In genomic region chr6:167680605-167681149, GRCh38 we compare ENCODE assay signal across 26 cellular contexts.
DNase-seq lines count a peak whose midpoint lies in the region; ATAC-seq and TF ChIP-seq lines count a peak whose summit lies in the region.
"Had no signal": no experiment of that assay in that cellular context is flagged by ENCODE, and none has a peak within 500 bp of the region (broad histone marks: within the 10 kb centered on the region; RNA-seq: fewer than 3 reads in every experiment).

No MANE protein-coding gene starts in this region.

- peak overlapping the region; percentile 53 for H3K27ac Mint-ChIP-seq in T-helper 17 cell
- H3K27ac Mint-ChIP-seq in progenitor cell of endocrine pancreas, result peak overlapping the region; percentile 95
- H3K27ac Mint-ChIP-seq in stimulated activated naive B cell treated with anti-CD40 and anti-IgM and Interleukin-4, amounts not matched to agents 10 μg/mL and 1 μg/mL and 100 μg/mL, for 72 hours, result no peak overlapping the region
- H3K27ac Mint-ChIP-seq: CD4-positive, alpha-beta T cell; HFFc6 had no signal

- peak overlapping the region; percentile 79 to 85 for H2BK12ac ChIP-seq in mesenchymal stem cell (ENCODE audit: low read length in 2 of 2)

- H2AK5ac ChIP-seq in mesenchymal stem cell (ENCODE audit: low read length, severe bottlenecking), result no peak overlapping the region

- peaks cover 3% of the 10 kb centered on the region for H3K9me3 Mint-ChIP-seq in progenitor cell of endocrine pancreas (ENCODE audit: low read depth)
- H3K9me3 Mint-ChIP-seq in stimulated activated naive B cell treated with anti-CD40 and anti-IgM and Interleukin-4, amounts not matched to agents 10 μg/mL and 1 μg/mL and 100 μg/mL, for 72 hours, result peaks cover 2% of the 10 kb centered on the region in 2 donors
- H3K9me3 Mint-ChIP-seq: CD4-positive, alpha-beta T cell had no signal

- H3K9me3 ChIP-seq in BLaER1, result no peaks in the 10 kb centered on the region
- H3K9me3 ChIP-seq in T-helper 17 cell (ENCODE audit: control insufficient read depth, low read length, poor library complexity, severe bottlenecking), result no peaks in the 10 kb centered on the region
- H3K9me3 ChIP-seq in mesenchymal stem cell (ENCODE audit: control insufficient read depth, low read length), result no peaks in the 10 kb centered on the region
- H3K9me3 ChIP-seq: A549 had no signal

- H2BK15ac ChIP-seq in mesenchymal stem cell (ENCODE audit: low read depth, poor library complexity, severe bottlenecking), result peak overlapping the region; percentile 87

- TF ChIP-seq CTCF in progenitor cell of endocrine pancreas (IDR thresholded peaks at IDR 0.05; ENCODE audit: unreplicated experiment), result no peak

- H2BK5ac ChIP-seq in mesenchymal stem cell (ENCODE audit: low read depth, low read length, poor library complexity, severe bottlenecking), result no peak overlapping the region

- H3K4me2 ChIP-seq in BLaER1, result peak overlapping the region; percentile 98
- no peak overlapping the region for H3K4me2 ChIP-seq in mesenchymal stem cell (ENCODE audit: low read length, poor library complexity, severe bottlenecking)
- H3K4me2 ChIP-seq: A549 had no signal

- peak overlapping the region in 1 of 2 experiments; percentile 82 for H3K4ac ChIP-seq in mesenchymal stem cell (ENCODE audit: low read depth in 1 of 2, low read length in 2 of 2)

- H3K9ac ChIP-seq in BLaER1, result no peak overlapping the region
- H3K9ac ChIP-seq in mesenchymal stem cell (ENCODE audit: low read length), result no peak overlapping the region

- peak overlapping the region in 1 of 2 experiments; percentile 88 for H3K14ac ChIP-seq in mesenchymal stem cell (ENCODE audit: low read length in 2 of 2)

- DNase-seq in T-helper 17 cell (no peak), mesenchymal stem cell (no peak), progenitor cell of endocrine pancreas (ENCODE audit: low spot score, unreplicated experiment) (no peak), ureter (ENCODE audit: low spot score) (no peak), SKM-1 treated with dmso at 0.1 percent for 144 hours (lab: John Stamatoyannopoulos, UW; ENCODE audit: unreplicated experiment) (no peak)
- no peak for DNase-seq in stimulated activated naive B cell treated with anti-CD40 and anti-IgM and Interleukin-4, amounts not matched to agents 10 μg/mL and 1 μg/mL and 100 μg/mL, for 72 hours
- DNase-seq: CD4-positive, alpha-beta T cell; COR-L47; DND-41; H9; HFFc6; KBM-7; MM.1S; NCI-H1048; NCI-H1436; NCI-H187 treated with DMSO at 0.1 percent for 48 hours; NCI-H2227 treated with DMSO at 0.1 percent for 48 hours; NCI-H510A; NCI-H748 treated with DMSO at 0.1 percent for 48 hours; SIG-M5 had no signal

- H4K91ac ChIP-seq in mesenchymal stem cell (ENCODE audit: low read length), result peak overlapping the region; percentile 41

- H4K8ac ChIP-seq in mesenchymal stem cell (ENCODE audit: low read length), result peak overlapping the region; percentile 29

- H3K36me3 Mint-ChIP-seq in T-helper 17 cell (ENCODE audit: low read depth) (no peaks in the 10 kb centered on the region), progenitor cell of endocrine pancreas (ENCODE audit: insufficient read depth) (peaks cover 6% of the 10 kb centered on the region)
- no peaks in the 10 kb centered on the region for H3K36me3 Mint-ChIP-seq in stimulated activated naive B cell treated with anti-CD40 and anti-IgM and Interleukin-4, amounts not matched to agents 10 μg/mL and 1 μg/mL and 100 μg/mL, for 72 hours

- no peak overlapping the region for H2AFZ ChIP-seq in mesenchymal stem cell (ENCODE audit: low read depth, low read length)

- H3K79me1 ChIP-seq in mesenchymal stem cell (replicated peaks; ENCODE audit: low read length, poor library complexity, severe bottlenecking), result no peaks in the 10 kb centered on the region

- H3K27ac ChIP-seq in BLaER1, result no peak overlapping the region
- no peak overlapping the region for H3K27ac ChIP-seq in mesenchymal stem cell (ENCODE audit: low read length, poor library complexity, severe bottlenecking)
- H3K27ac ChIP-seq: A549, HL-60 had no signal

- H3K27me3 ChIP-seq in BLaER1 (peaks cover 38% of the 10 kb centered on the region), mesenchymal stem cell (ENCODE audit: control insufficient read depth in 1 of 2, insufficient read depth in 1 of 2, low read length in 2 of 2) (peaks cover 41 to 62% of the 10 kb centered on the region in 2 experiments)

- H3K27me3 Mint-ChIP-seq in T-helper 17 cell, result peaks cover 91% of the 10 kb centered on the region
- no peaks in the 10 kb centered on the region for H3K27me3 Mint-ChIP-seq in progenitor cell of endocrine pancreas
- peaks cover 86 to 87% of the 10 kb centered on the region in 2 donors for H3K27me3 Mint-ChIP-seq in stimulated activated naive B cell treated with anti-CD40 and anti-IgM and Interleukin-4, amounts not matched to agents 10 μg/mL and 1 μg/mL and 100 μg/mL, for 72 hours

- H3K4me3 Mint-ChIP-seq in T-helper 17 cell, result no peak overlapping the region
- H3K4me3 Mint-ChIP-seq in progenitor cell of endocrine pancreas (ENCODE audit: low read depth), result peak overlapping the region; percentile 88
- no peak overlapping the region for H3K4me3 Mint-ChIP-seq in stimulated activated naive B cell treated with anti-CD40 and anti-IgM and Interleukin-4, amounts not matched to agents 10 μg/mL and 1 μg/mL and 100 μg/mL, for 72 hours
- H3K4me3 Mint-ChIP-seq: B cell; CD4-positive, alpha-beta T cell; H9; HFFc6 had no signal

- H3K23ac ChIP-seq in mesenchymal stem cell (ENCODE audit: low read length in 2 of 2), result no peak overlapping the region

- peak overlapping the region; percentile 24 to 67 for H3K18ac ChIP-seq in mesenchymal stem cell (ENCODE audit: low read depth in 1 of 2, low read length in 2 of 2)

- H3K36me3 ChIP-seq in BLaER1 (no peaks in the 10 kb centered on the region), mesenchymal stem cell (ENCODE audit: control insufficient read depth in 1 of 2, insufficient read depth in 2 of 2, low read depth in 1 of 2, low read length in 2 of 2) (no peaks in the 10 kb centered on the region)

- 94% methylated on average over 14 of the region's 15 CpGs for WGBS in mesenchymal stem cell

- H3K4me1 Mint-ChIP-seq in T-helper 17 cell (no peaks in the 10 kb centered on the region), progenitor cell of endocrine pancreas (ENCODE audit: low read depth) (peaks cover 80% of the 10 kb centered on the region)
- peaks cover 15 to 22% of the 10 kb centered on the region in 2 donors for H3K4me1 Mint-ChIP-seq in stimulated activated naive B cell treated with anti-CD40 and anti-IgM and Interleukin-4, amounts not matched to agents 10 μg/mL and 1 μg/mL and 100 μg/mL, for 72 hours

- peaks cover 6% of the 10 kb centered on the region; the same call in 1 of the 2 replicates for H4K20me1 ChIP-seq in BLaER1

- peaks cover 100% of the 10 kb centered on the region for H3K4me1 ChIP-seq in BLaER1
- peaks cover 22% of the 10 kb centered on the region for H3K4me1 ChIP-seq in mesenchymal stem cell (ENCODE audit: control insufficient read depth, insufficient read depth, low read depth, low read length)

- no peak overlapping the region for H3K4me3 ChIP-seq in BLaER1
- H3K4me3 ChIP-seq in mesenchymal stem cell (ENCODE audit: insufficient read depth in 1 of 2, low read depth in 1 of 2, low read length in 2 of 2), result no peak overlapping the region
- H3K4me3 ChIP-seq: A549, GM12878 had no signal

- ATAC-seq in T-helper 17 cell (no peak), HG02885 (IDR thresholded peaks at IDR 0.05; ENCODE audit: poor library complexity, unreplicated experiment) (no peak)
- no peak for ATAC-seq in stimulated activated naive B cell treated with anti-CD40 and anti-IgM and Interleukin-4, amounts not matched to agents 10 μg/mL and 1 μg/mL and 100 μg/mL, for 72 hours (replicated peaks)
- ATAC-seq: A549, GM12878 had no signal

- H2BK120ac ChIP-seq in mesenchymal stem cell (ENCODE audit: low read depth, low read length), result peak overlapping the region; percentile 15
